Comparison of ENCODE assay signal across 8 cellular contexts in genomic region chrX:19990225-19990518, GRCh38. TPM values are rescaled to one million over a fixed set of nuclear protein-coding genes. Genes with fewer than 3 reads are reported as not detected.
A peak's percentile ranks its signal among the peaks of the same experiment; 100 is the strongest.
DNase-seq lines count a peak whose midpoint lies in the region; ATAC-seq and TF ChIP-seq lines count a peak whose summit lies in the region.

No MANE protein-coding gene starts in this region.

- TF ChIP-seq POLR2A in right lobe of liver (IDR thresholded peaks at IDR 0.05) = no peak
- no peak for TF ChIP-seq POLR2A in tibial nerve (IDR thresholded peaks at IDR 0.05)

- ATAC-seq in GM21423 (IDR thresholded peaks at IDR 0.05; ENCODE audit: unreplicated experiment) (peak; percentile 17), right lobe of liver (peak; percentile 2 to 8 (median 6))

- H3K27me3 ChIP-seq in HUES6 (ENCODE audit: control insufficient read depth, insufficient read depth, low read length) (no peaks in the 10 kb centered on the region), right lobe of liver (no peaks in the 10 kb centered on the region), tibial nerve (peaks cover 0 to 3% of the 10 kb centered on the region in 2 donors)

- peak; percentile 29 for DNase-seq in G401 (ENCODE audit: low spot score)
- DNase-seq in T47D (ENCODE audit: low read depth in 1 of 2, low spot score in 1 of 2) = peak; percentile 8
- no peak for DNase-seq in right lobe of liver
- no peak for DNase-seq in tibial nerve (ENCODE audit: low spot score in 2 of 2)
- no peak for DNase-seq in stimulated activated CD4-positive, alpha-beta T cell treated with anti-CD3 and anti-CD28 coated beads, Interleukin-12 subunit alpha, Interleukin-12 subunit beta, amount 100 ng/mL, for 4 hours
- no peak for DNase-seq in kidney tubule cell (ENCODE audit: low spot score)

- H3K36me3 ChIP-seq in HUES6 (ENCODE audit: control insufficient read depth, insufficient read depth, low read length) = no peaks in the 10 kb centered on the region
- H3K36me3 ChIP-seq in right lobe of liver = no peaks in the 10 kb centered on the region
- H3K36me3 ChIP-seq in tibial nerve = no peaks in the 10 kb centered on the region

- intact Hi-C loops in right lobe of liver (cut with DNase I) = no loop called here

- H3K4me1 ChIP-seq in HUES6 (ENCODE audit: control insufficient read depth, insufficient read depth, low read length) (peaks cover 4% of the 10 kb centered on the region; the same call in 1 of the 2 replicates), right lobe of liver (no peaks in the 10 kb centered on the region), tibial nerve (peaks cover 0 to 14% (median 0%) of the 10 kb centered on the region in 4 donors)

- H3K9me3 ChIP-seq in HUES6 (ENCODE audit: control insufficient read depth, insufficient read depth, low read depth, low read length) = no peaks in the 10 kb centered on the region
- H3K9me3 ChIP-seq in right lobe of liver = no peaks in the 10 kb centered on the region
- H3K9me3 ChIP-seq in tibial nerve = no peaks in the 10 kb centered on the region

- in situ Hi-C loops in G401 (cut with HindIII; ENCODE audit: low sequenced_read_pairs) (no loop called here), T47D (cut with HindIII; ENCODE audit: low pct_unique_long_range_greater_than_20kb, low sequenced_read_pairs) (no loop called here)

- TF ChIP-seq CTCF in right lobe of liver (IDR thresholded peaks at IDR 0.05) = no peak
- TF ChIP-seq CTCF in tibial nerve (IDR thresholded peaks at IDR 0.05) = no peak

- H3K27ac ChIP-seq in HUES6 (ENCODE audit: low read depth, low read length) (no peak overlapping the region), right lobe of liver (peak overlapping the region in 2 of 3 donors; percentile 15 to 43), tibial nerve (peak overlapping the region; percentile 39 to 84 (median 82))

- TF ChIP-seq EP300 in tibial nerve (IDR thresholded peaks at IDR 0.05) = no peak

- WGBS in right lobe of liver (ENCODE audit: insufficient coverage, low coverage, low lambda C conversion rate, missing lambda C conversion rate) = 17% methylated on average over 10 of the region's 19 CpGs
- 3 to 34% methylated on average over 10 to 15 of the region's 19 CpGs for WGBS in tibial nerve, 2 donors

- H3K4me3 ChIP-seq in HUES6 (ENCODE audit: low read depth, low read length) (peak overlapping the region; percentile 85), right lobe of liver (peak overlapping the region; percentile 57 to 75 (median 67)), tibial nerve (peak overlapping the region; percentile 58 to 85 (median 64))

- peak overlapping the region; percentile 67 for H3K9ac ChIP-seq in HUES6 (ENCODE audit: low read length)

RNA-seq across cellular contexts. Expression of gene BCLAF3, which starts 0.7 kb away (rescaled TPM):
- total RNA-seq in G401 (2014; rRNA removed; shearing (Covaris generic)) = 2.8 and 4.1 TPM in 2 replicates
- total RNA-seq in right lobe of liver = 1 to 10 TPM; 2.1 to 4.1 (median 3.0) TPM
- 10 to 100 TPM; 11.6 to 22.2 (median 16.5) TPM for total RNA-seq in tibial nerve

Comparison
In these comparisons a context has a peak if more than half of its experiments do, and no peak if none do; other contexts are left out.
1. DNase-seq: peak in G401 (single experiment) and T47D (2 of 2); none in right lobe of liver (0 of 3), tibial nerve (0 of 2), stimulated activated CD4-positive, alpha-beta T cell treated with anti-CD3 and anti-CD28 coated beads, Interleukin-12 subunit alpha, Interleukin-12 subunit beta, amount 100 ng/mL, for 4 hours (single experiment) and kidney tubule cell (single experiment).
2. Peak in every context shown above with its lines, with median percentiles within 50 percentile points of each other: H3K4me3 ChIP-seq.